In genomic region chr17:42989726-42990652, GRCh38 we compare ENCODE assay signal across 1 cellular context.
A peak's percentile ranks its signal among the peaks of the same experiment; 100 is the strongest.
TF ChIP-seq lines count a peak whose summit lies in the region.

No MANE protein-coding gene starts in this region.

TF ChIP-seq in A549, 52 proteins besides CTCF, POLR2A, EP300 and RAD21:
- no peak for TF ChIP-seq MAZ (IDR thresholded peaks at IDR 0.05; ENCODE audit: borderline replicate concordance, low read depth, low read length)
- no peak for TF ChIP-seq HMGXB4 (CRISPR knock-in tag; IDR thresholded peaks at IDR 0.05; ENCODE audit: borderline replicate concordance)
- no peak for TF ChIP-seq CHD4 (IDR thresholded peaks at IDR 0.05; ENCODE audit: borderline replicate concordance)
- peak; percentile 72 for TF ChIP-seq MAX (IDR thresholded peaks at IDR 0.05)
- TF ChIP-seq ELK1 (IDR thresholded peaks at IDR 0.05; ENCODE audit: low read depth, low read length), result no peak
- TF ChIP-seq FOSL2 (IDR thresholded peaks at IDR 0.05), result peak; percentile 77
- peak; percentile 87 for TF ChIP-seq FOSL2 (CRISPR knock-in tag; IDR thresholded peaks at IDR 0.05)
- TF ChIP-seq CEBPB (IDR thresholded peaks at IDR 0.05), result peak; percentile 11 to 49; a peak in 2 of 4 replicates
- TF ChIP-seq MYC (IDR thresholded peaks at IDR 0.05; ENCODE audit: borderline replicate concordance, low read length), result no peak
- no peak for TF ChIP-seq SMC3 (IDR thresholded peaks at IDR 0.05)
- no peak for TF ChIP-seq PHF8 (IDR thresholded peaks at IDR 0.05; ENCODE audit: borderline replicate concordance, low read depth)
- 0 out of 5 replicates have a peak, but pooled peaks of 1 of the 2 experiments have one; percentile 31 for TF ChIP-seq JUN (IDR thresholded peaks at IDR 0.05)
- peak; percentile 58; the same call in 1 of the 2 replicates for TF ChIP-seq NFE2L2 (conservative IDR thresholded peaks at IDR 0.05; ENCODE audit: low read length)
- TF ChIP-seq E2F6 (IDR thresholded peaks at IDR 0.05; ENCODE audit: borderline replicate concordance, low read depth), result 0 out of 2 replicates have a peak, but pooled peaks have one; percentile 23
- no peak for TF ChIP-seq GATA3 (IDR thresholded peaks at IDR 0.05; ENCODE audit: borderline replicate concordance)
- no peak for TF ChIP-seq EHF (CRISPR knock-in tag; IDR thresholded peaks at IDR 0.05)
- TF ChIP-seq NR3C1 (IDR thresholded peaks at IDR 0.05), result no peak
- peak; percentile 86 for TF ChIP-seq JUNB (IDR thresholded peaks at IDR 0.05)
- peak; percentile 92 for TF ChIP-seq MAFK (IDR thresholded peaks at IDR 0.05; ENCODE audit: partially characterized antibody)
